21 cellular contexts compared by ENCODE assay signal in genomic region chr1:184514447-184514846, GRCh38.
"Had no signal": no experiment of that assay in that cellular context is flagged by ENCODE, and none has a peak within 500 bp of the region (broad histone marks: within the 10 kb centered on the region; RNA-seq: fewer than 3 reads in every experiment).

No MANE protein-coding gene starts in this region.

- H3K9me3 Mint-ChIP-seq: activated naive CD8-positive, alpha-beta T cell treated with anti-CD3 and anti-CD28 coated beads, Interleukin-2, amount 10 ng/mL, durations not matched to agents 7 days and 5 days; activated T-cell treated with anti-CD3 and anti-CD28 coated beads, Interleukin-2, amount 50 U/mL, for 24 hours; activated T-helper 2 cell treated with anti-CD3 and anti-CD28 coated beads, Interferon-gamma antibody, Interleukin-2, Interleukin-4, amounts not matched to agents 10 μg/mL and 5 μg/mL and 100 μg/mL, durations not matched to agents 14 hours and 24 hours and 36 hours; naive thymus-derived CD8-positive, alpha-beta T cell; T-helper 2 cell treated with Interferon-gamma antibody and Interleukin-4, amounts not matched to agents 5 μg/mL and 100 μg/mL, for 36 hours had no signal

- H3K4me1 Mint-ChIP-seq: activated naive CD8-positive, alpha-beta T cell treated with anti-CD3 and anti-CD28 coated beads, Interleukin-2, amount 10 ng/mL, durations not matched to agents 7 days and 5 days; naive thymus-derived CD8-positive, alpha-beta T cell; T-cell had no signal

- H3K4me3 ChIP-seq: cardiac muscle cell, left lung, lung, upper lobe of right lung had no signal

- H3K27me3 ChIP-seq: cardiac muscle cell, left lung, upper lobe of right lung had no signal

- H3K36me3 Mint-ChIP-seq: activated naive CD8-positive, alpha-beta T cell treated with anti-CD3 and anti-CD28 coated beads, Interleukin-2, amount 10 ng/mL, durations not matched to agents 7 days and 5 days; naive thymus-derived CD8-positive, alpha-beta T cell; T-cell had no signal

- DNase-seq: activated CD4-positive, CD25-positive, alpha-beta regulatory T cell treated with anti-CD3 and anti-CD28 coated beads, Interleukin-2, amount 50 U/mL, for 72 hours; activated CD8-positive, alpha-beta memory T cell treated with anti-CD3 and anti-CD28 coated beads, Interleukin-2, amount 50 U/mL, for 4 hours; activated naive CD4-positive, alpha-beta T cell treated with Interleukin-2 at 50 U/mL for 16 hours; activated naive CD8-positive, alpha-beta T cell treated with anti-CD3 and anti-CD28 coated beads, Interleukin-2, amount 10 ng/mL, durations not matched to agents 7 days and 5 days; activated T-cell treated with anti-CD3 and anti-CD28 coated beads, Interleukin-2, amount 50 U/mL, for 24 hours; effector CD4-positive, alpha-beta T cell; erythroblast; naive thymus-derived CD8-positive, alpha-beta T cell; stimulated activated CD4-positive, alpha-beta T cell treated with anti-CD3 and anti-CD28 coated beads, Interleukin-4, amount 100 ng/mL, for 24 hours; stimulated activated naive CD8-positive, alpha-beta T cell treated with anti-CD3 and anti-CD28 coated beads, Interleukin-15, Interleukin-2, amounts not matched to agents 100 U/mL and 50 U/mL, for 24 hours; T-cell; upper lobe of right lung; WERI-Rb-1 had no signal

- H3K27ac ChIP-seq: cardiac muscle cell, left lung, upper lobe of right lung, WERI-Rb-1 had no signal

- ATAC-seq: naive thymus-derived CD8-positive, alpha-beta T cell; stimulated activated naive CD8-positive, alpha-beta T cell treated with anti-CD3 and anti-CD28 coated beads, Interleukin-15, Interleukin-2, amounts not matched to agents 100 U/mL and 50 U/mL, for 24 hours; T-cell; upper lobe of right lung had no signal

- H3K9me3 ChIP-seq: left lung, upper lobe of right lung had no signal

- H3K27me3 Mint-ChIP-seq: activated naive CD8-positive, alpha-beta T cell treated with anti-CD3 and anti-CD28 coated beads, Interleukin-2, amount 10 ng/mL, durations not matched to agents 7 days and 5 days; activated T-cell treated with anti-CD3 and anti-CD28 coated beads, Interleukin-2, amount 50 U/mL, for 24 hours; dendritic cell treated with granulocyte-macrophage colony-stimulating factor and Interleukin-4, amounts not matched to agents 40 ng/mL and 50 ng/mL, for 4 days; progenitor cell of endocrine pancreas had no signal

- H3K27ac Mint-ChIP-seq: activated naive CD8-positive, alpha-beta T cell treated with anti-CD3 and anti-CD28 coated beads, Interleukin-2, amount 10 ng/mL, durations not matched to agents 7 days and 5 days; activated T-cell treated with anti-CD3 and anti-CD28 coated beads, Interleukin-2, amount 50 U/mL, for 24 hours; activated T-helper 2 cell treated with anti-CD3 and anti-CD28 coated beads, Interferon-gamma antibody, Interleukin-2, Interleukin-4, amounts not matched to agents 10 μg/mL and 5 μg/mL and 100 μg/mL, durations not matched to agents 14 hours and 24 hours and 36 hours; dendritic cell treated with granulocyte-macrophage colony-stimulating factor and Interleukin-4, amounts not matched to agents 40 ng/mL and 50 ng/mL, for 4 days; naive thymus-derived CD8-positive, alpha-beta T cell; progenitor cell of endocrine pancreas; T-cell; T-helper 2 cell treated with Interferon-gamma antibody and Interleukin-4, amounts not matched to agents 5 μg/mL and 100 μg/mL, for 36 hours had no signal

- H3K4me1 ChIP-seq: left lung had no signal

- FAIRE-seq: TTC549 had no signal

- H3K36me3 ChIP-seq: cardiac muscle cell, left lung, upper lobe of right lung, WERI-Rb-1 had no signal

- H3K4me3 Mint-ChIP-seq: activated naive CD8-positive, alpha-beta T cell treated with anti-CD3 and anti-CD28 coated beads, Interleukin-2, amount 10 ng/mL, durations not matched to agents 7 days and 5 days; activated T-cell treated with anti-CD3 and anti-CD28 coated beads, Interleukin-2, amount 50 U/mL, for 24 hours; dendritic cell treated with granulocyte-macrophage colony-stimulating factor and Interleukin-4, amounts not matched to agents 40 ng/mL and 50 ng/mL, for 4 days; naive thymus-derived CD8-positive, alpha-beta T cell; T-cell; T-helper 2 cell treated with Interferon-gamma antibody and Interleukin-4, amounts not matched to agents 5 μg/mL and 100 μg/mL, for 36 hours had no signal
